8 cellular contexts compared by ENCODE assay signal in genomic region chr7:4681218-4681851, GRCh38. TPM values are rescaled to one million over a fixed set of nuclear protein-coding genes. Genes with fewer than 3 reads are reported as not detected.
DNase-seq lines count a peak whose midpoint lies in the region; ATAC-seq and TF ChIP-seq lines count a peak whose summit lies in the region.

No MANE protein-coding gene starts in this region.

- DNase-seq in Caco-2 (no peak), RWPE1 (ENCODE audit: low spot score) (no peak), dermis blood vessel endothelial cell (peak; percentile 30), prostate gland (ENCODE audit: low spot score) (no peak), ureter (ENCODE audit: low spot score) (no peak), mucosa of descending colon (no peak), GM13976 (ENCODE audit: low spot score) (no peak)

- no peak for TF ChIP-seq CTCF in Caco-2 (IDR thresholded peaks at IDR 0.05; ENCODE audit: insufficient read depth in 1 of 2, low read depth in 1 of 2, low read length in 1 of 2, severe bottlenecking in 1 of 2, unreplicated experiment in 1 of 2)
- TF ChIP-seq CTCF in RWPE1 (conservative IDR thresholded peaks at IDR 0.05; ENCODE audit: low read depth), result no peak
- TF ChIP-seq CTCF in prostate gland (IDR thresholded peaks at IDR 0.05), result no peak
- TF ChIP-seq CTCF in mucosa of descending colon (IDR thresholded peaks at IDR 0.05), result no peak
- TF ChIP-seq CTCF in GM13976 (IDR thresholded peaks at IDR 0.05; ENCODE audit: borderline replicate concordance, control extremely low read depth, extremely low read depth, insufficient read depth, missing control alignments), result no peak

- H3K4me1 Mint-ChIP-seq in Caco-2 (ENCODE audit: low read depth, unreplicated experiment), result peaks cover 18% of the 10 kb centered on the region

- no peaks in the 10 kb centered on the region for H3K9me3 Mint-ChIP-seq in Caco-2 (ENCODE audit: unreplicated experiment)

- H3K9me3 ChIP-seq in Caco-2, result no peaks in the 10 kb centered on the region
- no peaks in the 10 kb centered on the region for H3K9me3 ChIP-seq in prostate gland
- no peaks in the 10 kb centered on the region for H3K9me3 ChIP-seq in mucosa of descending colon

- H3K36me3 Mint-ChIP-seq in Caco-2 (ENCODE audit: insufficient read depth, unreplicated experiment), result peaks cover 12% of the 10 kb centered on the region

- intact Hi-C loops in Caco-2 (cut with micrococcal nuclease; ENCODE audit: unreplicated experiment), result loop anchor here (5.0 kb wide), 1 partner anchor 71 kb away; no protein-coding TSS in a partner anchor
- intact Hi-C loops in prostate gland (cut with DNase I), result loop anchor here (5.0 kb wide), 1 partner anchor 46 kb away; no protein-coding TSS in a partner anchor
- intact Hi-C loops in mucosa of descending colon (cut with DNase I, micrococcal nuclease), result loop anchor here in 1 of 2 donors (5.0 kb wide), 1 partner anchor 66 kb away; no protein-coding TSS in a partner anchor

- TF ChIP-seq POLR2A in prostate gland (IDR thresholded peaks at IDR 0.05), result no peak

- 78% methylated on average over 6 of the region's 6 CpGs for WGBS in prostate gland

- H3K27ac ChIP-seq in RWPE1 (peak overlapping the region; percentile 99), prostate gland (peak overlapping the region in 1 of 2 donors; percentile 67)

- BruUV-seq in Caco-2 (replicated peaks; lab: Mats Ljungman, UMichigan), result TSS peak; percentile 81

- H3K27ac Mint-ChIP-seq in Caco-2 (ENCODE audit: unreplicated experiment), result peak overlapping the region; percentile 85

- H3K4me1 ChIP-seq in Caco-2 (peaks cover 6% of the 10 kb centered on the region; the same call in 1 of the 2 replicates), prostate gland (replicated peaks) (peaks cover 6% of the 10 kb centered on the region), mucosa of descending colon (ENCODE audit: low read depth) (peaks cover 10% of the 10 kb centered on the region)

- POLR2A ChIA-PET in Caco-2 (lab: Charles Lee) (interaction anchor here (0.8 to 2.1 kb wide), 2 partner anchors 40 to 41 kb away, joined by 3 to 8 read pairs; no protein-coding TSS in a partner anchor), RWPE1 (lab: Yijun Ruan, JAX; ENCODE audit: low non-redundant PET) (interaction anchor here (0.9 kb wide), 1 partner anchor 39 kb away, joined by 4 read pairs; no protein-coding TSS in a partner anchor)

- H3K4me3 ChIP-seq in Caco-2 (ENCODE audit: low read depth, low read length) (peak overlapping the region; percentile 58), prostate gland (peak overlapping the region; percentile 78 to 79), mucosa of descending colon (no peak overlapping the region)

- H3K36me3 ChIP-seq in Caco-2 (ENCODE audit: control insufficient read depth, insufficient read depth, low read length) (no peaks in the 10 kb centered on the region), prostate gland (no peaks in the 10 kb centered on the region), mucosa of descending colon (ENCODE audit: low read depth) (no peaks in the 10 kb centered on the region)

- ATAC-seq in HG03571 (IDR thresholded peaks at IDR 0.05; ENCODE audit: unreplicated experiment) (no peak), mucosa of descending colon (no peak)

- CTCF ChIA-PET in Caco-2 (lab: Charles Lee) (interaction anchor here (0.6 to 0.8 kb wide), 2 partner anchors 40 to 835 kb away, joined by 3 to 7 read pairs; no protein-coding TSS in a partner anchor), RWPE1 (lab: Yijun Ruan, JAX) (interaction anchor here (0.6 kb wide), 1 partner anchor 40 kb away, joined by 4 read pairs; no protein-coding TSS in a partner anchor)

- H3K27me3 ChIP-seq in Caco-2 (replicated peaks; ENCODE audit: control insufficient read depth, insufficient read depth, low read length), result no peaks in the 10 kb centered on the region
- H3K27me3 ChIP-seq in prostate gland (replicated peaks; ENCODE audit: insufficient read depth), result no peaks in the 10 kb centered on the region

- peak overlapping the region; percentile 81 for H3K4me3 Mint-ChIP-seq in Caco-2 (ENCODE audit: unreplicated experiment)

- no peaks in the 10 kb centered on the region for H3K27me3 Mint-ChIP-seq in Caco-2 (ENCODE audit: insufficient read depth, unreplicated experiment)

- in situ Hi-C loops in GM13976 (cut with MboI; ENCODE audit: low sequenced_read_pairs, unreplicated experiment), result no loop called here

RNA-seq across cellular contexts. Expression of gene FOXK1, which starts 0.8 kb away (rescaled TPM):
- total RNA-seq in Caco-2 (2022) (50.8 and 51.2 TPM in 2 replicates), dermis blood vessel endothelial cell (25.9 and 37.7 TPM in 2 replicates), prostate gland (10 to 100 TPM; 17.3 to 47.5 TPM), ureter (40.4 TPM), mucosa of descending colon (10 to 100 TPM; 30.1 to 48.5 (median 33.4) TPM)
